ENCODE assay signal across 1 cellular context in the genomic region with DNA sequence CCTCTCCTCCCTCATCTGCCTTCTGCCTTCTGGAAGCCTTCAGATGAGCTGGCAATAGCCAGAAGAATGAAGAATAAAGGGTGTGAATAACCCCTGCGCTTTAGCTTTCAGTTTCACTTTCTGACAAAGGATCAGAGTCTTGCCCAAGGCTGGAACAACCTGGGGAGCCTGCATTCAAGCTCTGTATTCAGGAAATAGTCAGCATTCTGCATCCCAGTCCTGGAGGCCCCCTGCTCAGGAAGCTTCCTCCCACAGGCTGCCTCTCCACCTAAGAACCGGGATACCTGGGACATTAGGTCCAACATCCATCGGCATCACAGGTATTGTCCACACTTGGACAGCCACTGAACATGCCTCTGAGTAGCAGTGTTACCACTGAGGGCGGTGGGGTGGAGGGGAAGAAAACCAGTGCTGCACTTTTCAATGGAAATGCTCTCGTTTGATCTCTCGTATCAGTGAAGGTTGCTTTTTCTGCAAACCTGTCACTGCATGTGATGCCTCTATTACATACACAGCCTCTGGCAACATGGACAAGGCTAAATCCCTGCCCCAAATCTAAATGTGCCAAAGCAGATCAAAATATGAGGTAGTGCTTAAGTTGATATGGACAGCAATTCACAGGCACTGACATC.
TF ChIP-seq lines count a peak whose summit lies in the region.

No MANE protein-coding gene starts in this region.

TF ChIP-seq in GM23338, 12 proteins besides CTCF, POLR2A, EP300 and RAD21 (continued from another document):
- TF ChIP-seq, protein P1, sequence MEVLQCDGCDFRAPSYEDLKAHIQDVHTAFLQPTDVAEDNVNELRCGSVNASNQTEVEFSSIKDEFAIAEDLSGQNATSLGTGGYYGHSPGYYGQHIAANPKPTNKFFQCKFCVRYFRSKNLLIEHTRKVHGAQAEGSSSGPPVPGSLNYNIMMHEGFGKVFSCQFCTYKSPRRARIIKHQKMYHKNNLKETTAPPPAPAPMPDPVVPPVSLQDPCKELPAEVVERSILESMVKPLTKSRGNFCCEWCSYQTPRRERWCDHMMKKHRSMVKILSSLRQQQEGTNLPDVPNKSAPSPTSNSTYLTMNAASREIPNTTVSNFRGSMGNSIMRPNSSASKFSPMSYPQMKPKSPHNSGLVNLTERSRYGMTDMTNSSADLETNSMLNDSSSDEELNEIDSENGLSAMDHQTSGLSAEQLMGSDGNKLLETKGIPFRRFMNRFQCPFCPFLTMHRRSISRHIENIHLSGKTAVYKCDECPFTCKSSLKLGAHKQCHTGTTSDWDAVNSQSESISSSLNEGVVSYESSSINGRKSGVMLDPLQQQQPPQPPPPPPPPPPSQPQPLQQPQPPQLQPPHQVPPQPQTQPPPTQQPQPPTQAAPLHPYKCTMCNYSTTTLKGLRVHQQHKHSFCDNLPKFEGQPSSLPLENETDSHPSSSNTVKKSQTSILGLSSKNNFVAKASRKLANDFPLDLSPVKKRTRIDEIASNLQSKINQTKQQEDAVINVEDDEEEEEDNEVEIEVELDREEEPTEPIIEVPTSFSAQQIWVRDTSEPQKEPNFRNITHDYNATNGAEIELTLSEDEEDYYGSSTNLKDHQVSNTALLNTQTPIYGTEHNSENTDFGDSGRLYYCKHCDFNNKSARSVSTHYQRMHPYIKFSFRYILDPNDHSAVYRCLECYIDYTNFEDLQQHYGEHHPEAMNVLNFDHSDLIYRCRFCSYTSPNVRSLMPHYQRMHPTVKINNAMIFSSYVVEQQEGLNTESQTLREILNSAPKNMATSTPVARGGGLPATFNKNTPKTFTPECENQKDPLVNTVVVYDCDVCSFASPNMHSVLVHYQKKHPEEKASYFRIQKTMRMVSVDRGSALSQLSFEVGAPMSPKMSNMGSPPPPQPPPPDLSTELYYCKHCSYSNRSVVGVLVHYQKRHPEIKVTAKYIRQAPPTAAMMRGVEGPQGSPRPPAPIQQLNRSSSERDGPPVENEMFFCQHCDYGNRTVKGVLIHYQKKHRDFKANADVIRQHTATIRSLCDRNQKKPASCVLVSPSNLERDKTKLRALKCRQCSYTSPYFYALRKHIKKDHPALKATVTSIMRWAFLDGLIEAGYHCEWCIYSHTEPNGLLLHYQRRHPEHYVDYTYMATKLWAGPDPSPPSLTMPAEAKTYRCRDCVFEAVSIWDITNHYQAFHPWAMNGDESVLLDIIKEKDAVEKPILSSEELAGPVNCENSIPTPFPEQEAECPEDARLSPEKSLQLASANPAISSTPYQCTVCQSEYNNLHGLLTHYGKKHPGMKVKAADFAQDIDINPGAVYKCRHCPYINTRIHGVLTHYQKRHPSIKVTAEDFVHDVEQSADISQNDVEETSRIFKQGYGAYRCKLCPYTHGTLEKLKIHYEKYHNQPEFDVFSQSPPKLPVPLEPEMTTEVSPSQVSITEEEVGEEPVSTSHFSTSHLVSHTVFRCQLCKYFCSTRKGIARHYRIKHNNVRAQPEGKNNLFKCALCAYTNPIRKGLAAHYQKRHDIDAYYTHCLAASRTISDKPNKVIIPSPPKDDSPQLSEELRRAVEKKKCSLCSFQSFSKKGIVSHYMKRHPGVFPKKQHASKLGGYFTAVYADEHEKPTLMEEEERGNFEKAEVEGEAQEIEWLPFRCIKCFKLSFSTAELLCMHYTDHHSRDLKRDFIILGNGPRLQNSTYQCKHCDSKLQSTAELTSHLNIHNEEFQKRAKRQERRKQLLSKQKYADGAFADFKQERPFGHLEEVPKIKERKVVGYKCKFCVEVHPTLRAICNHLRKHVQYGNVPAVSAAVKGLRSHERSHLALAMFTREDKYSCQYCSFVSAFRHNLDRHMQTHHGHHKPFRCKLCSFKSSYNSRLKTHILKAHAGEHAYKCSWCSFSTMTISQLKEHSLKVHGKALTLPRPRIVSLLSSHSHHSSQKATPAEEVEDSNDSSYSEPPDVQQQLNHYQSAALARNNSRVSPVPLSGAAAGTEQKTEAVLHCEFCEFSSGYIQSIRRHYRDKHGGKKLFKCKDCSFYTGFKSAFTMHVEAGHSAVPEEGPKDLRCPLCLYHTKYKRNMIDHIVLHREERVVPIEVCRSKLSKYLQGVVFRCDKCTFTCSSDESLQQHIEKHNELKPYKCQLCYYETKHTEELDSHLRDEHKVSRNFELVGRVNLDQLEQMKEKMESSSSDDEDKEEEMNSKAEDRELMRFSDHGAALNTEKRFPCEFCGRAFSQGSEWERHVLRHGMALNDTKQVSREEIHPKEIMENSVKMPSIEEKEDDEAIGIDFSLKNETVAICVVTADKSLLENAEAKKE (CRISPR knock-in tag; IDR thresholded peaks at IDR 0.05): peak; percentile 74
- TF ChIP-seq ZNF114 (CRISPR knock-in tag; IDR thresholded peaks at IDR 0.05): no peak
- TF ChIP-seq POLR2AphosphoS5 (IDR thresholded peaks at IDR 0.05; ENCODE audit: low read depth): 0 out of 2 replicates have a peak, but pooled peaks have one; percentile 25
- TF ChIP-seq NANOG (IDR thresholded peaks at IDR 0.05; ENCODE audit: borderline replicate concordance): peak; percentile 64; the same call in 1 of the 2 replicates
